Comparison of ENCODE assay signal across 8 cellular contexts in genomic region chr3:146543461-146544012, GRCh38. TPM values are rescaled to one million over a fixed set of nuclear protein-coding genes. Genes with fewer than 3 reads are reported as not detected.
DNase-seq lines count a peak whose midpoint lies in the region; ATAC-seq, FAIRE-seq and TF ChIP-seq lines count a peak whose summit lies in the region.

No MANE protein-coding gene starts in this region.

- peak overlapping the region; percentile 85 for H2AFZ ChIP-seq in endothelial cell of umbilical vein (ENCODE audit: low read depth, low read length)

- H3K9me3 ChIP-seq in SJSA1 (replicated peaks) (no peaks in the 10 kb centered on the region), endothelial cell of umbilical vein (replicated peaks; ENCODE audit: control insufficient read depth, insufficient read depth, low read length) (no peaks in the 10 kb centered on the region), BE2C (no peaks in the 10 kb centered on the region)
- H3K9me3 ChIP-seq in naive thymus-derived CD4-positive, alpha-beta T cell (ENCODE audit: control insufficient read depth in 2 of 3, low read length in 3 of 3) = no peaks in the 10 kb centered on the region

- no peaks in the 10 kb centered on the region for H4K20me1 ChIP-seq in endothelial cell of umbilical vein (replicated peaks; ENCODE audit: control insufficient read depth, extremely low read depth, insufficient read depth, low read length)

- no peak for TF ChIP-seq CTCF in endothelial cell of umbilical vein (IDR thresholded peaks at IDR 0.05; ENCODE audit: extremely low read depth in 1 of 2, insufficient read depth in 1 of 2, low read depth in 1 of 2, low read length in 2 of 2)
- TF ChIP-seq CTCF in GM10266 (IDR thresholded peaks at IDR 0.05; ENCODE audit: control insufficient read depth, insufficient read depth, low read depth, missing control alignments) = no peak
- no peak for TF ChIP-seq CTCF in BE2C (IDR thresholded peaks at IDR 0.05; ENCODE audit: low read depth, low read length)

- H3K36me3 ChIP-seq in SJSA1 (peaks cover 10% of the 10 kb centered on the region; the same call in 1 of the 2 replicates), endothelial cell of umbilical vein (ENCODE audit: control insufficient read depth in 2 of 2, extremely low read depth in 1 of 2, insufficient read depth in 2 of 2, low read length in 2 of 2) (no peaks in the 10 kb centered on the region), BE2C (no peaks in the 10 kb centered on the region)
- H3K36me3 ChIP-seq in naive thymus-derived CD4-positive, alpha-beta T cell (ENCODE audit: control insufficient read depth in 2 of 3, insufficient read depth in 3 of 3, low read length in 3 of 3) = peaks cover 0 to 6% (median 0%) of the 10 kb centered on the region in 3 experiments

- peak overlapping the region; percentile 91 to 98 (median 93) for H3K4me3 Mint-ChIP-seq in naive thymus-derived CD4-positive, alpha-beta T cell

- POLR2A ChIA-PET in endothelial cell of umbilical vein (lab: Charles Lee) = interaction anchor here (0.6 kb wide), 1 partner anchor 93 kb away, joined by 6 read pairs; no protein-coding TSS in a partner anchor
- POLR2A ChIA-PET in naive thymus-derived CD4-positive, alpha-beta T cell (lab: Charles Lee) = no interaction called here

- no peaks in the 10 kb centered on the region for H3K9me1 ChIP-seq in endothelial cell of umbilical vein (replicated peaks; ENCODE audit: control insufficient read depth, extremely low read depth, insufficient read depth, low read length)

- peaks cover 9% of the 10 kb centered on the region for H3K4me1 ChIP-seq in SJSA1 (replicated peaks)
- peaks cover 9% of the 10 kb centered on the region for H3K4me1 ChIP-seq in endothelial cell of umbilical vein (ENCODE audit: control insufficient read depth, extremely low read depth, insufficient read depth, low read length)
- H3K4me1 ChIP-seq in naive thymus-derived CD4-positive, alpha-beta T cell (ENCODE audit: control insufficient read depth in 2 of 2, insufficient read depth in 2 of 2, low read length in 2 of 2) = peaks cover 12 to 28% of the 10 kb centered on the region in 2 donors
- H3K4me1 ChIP-seq in BE2C = no peaks in the 10 kb centered on the region

- no peaks in the 10 kb centered on the region for H3K9me3 Mint-ChIP-seq in naive thymus-derived CD4-positive, alpha-beta T cell

- ATAC-seq in Right ventricle myocardium inferior (peak; percentile 30), HG03064 (IDR thresholded peaks at IDR 0.05; ENCODE audit: low read depth, unreplicated experiment) (peak; percentile 12)
- ATAC-seq in naive thymus-derived CD4-positive, alpha-beta T cell = no peak

- no peaks in the 10 kb centered on the region for H3K27me3 Mint-ChIP-seq in naive thymus-derived CD4-positive, alpha-beta T cell

- peak overlapping the region in 8 of 9 donors; percentile 29 to 97 (median 89) for H3K27ac Mint-ChIP-seq in naive thymus-derived CD4-positive, alpha-beta T cell

- H3K27me3 ChIP-seq in SJSA1 (replicated peaks) (no peaks in the 10 kb centered on the region), endothelial cell of umbilical vein (ENCODE audit: control insufficient read depth in 2 of 2, insufficient read depth in 2 of 2, low read length in 2 of 2) (no peaks in the 10 kb centered on the region), BE2C (peaks cover 5% of the 10 kb centered on the region)
- H3K27me3 ChIP-seq in naive thymus-derived CD4-positive, alpha-beta T cell (ENCODE audit: control insufficient read depth in 2 of 2, insufficient read depth in 2 of 2, low read length in 2 of 2) = no peaks in the 10 kb centered on the region

- TSS peak; percentile 46 for BruUV-seq in endothelial cell of umbilical vein (replicated peaks; lab: Mats Ljungman, UMichigan)

- H3K4me3 ChIP-seq in SJSA1 (peak overlapping the region; percentile 62), endothelial cell of umbilical vein (replicated peaks in 1 of 3; ENCODE audit: insufficient read depth in 1 of 3, low read depth in 1 of 3, low read length in 3 of 3) (peak overlapping the region; percentile 66 to 78 (median 66)), BE2C (ENCODE audit: low read depth, low read length) (no peak overlapping the region)
- H3K4me3 ChIP-seq in naive thymus-derived CD4-positive, alpha-beta T cell (ENCODE audit: low read length) = peak overlapping the region; percentile 82

- H3K9ac ChIP-seq in endothelial cell of umbilical vein (replicated peaks; ENCODE audit: extremely low read depth, insufficient read depth, low read length) = peak overlapping the region; percentile 87

- peaks cover 36 to 71% (median 61%) of the 10 kb centered on the region in 7 donors for H3K4me1 Mint-ChIP-seq in naive thymus-derived CD4-positive, alpha-beta T cell

- TF ChIP-seq POLR2A in endothelial cell of umbilical vein (IDR thresholded peaks at IDR 0.05; ENCODE audit: low read depth, low read length) = no peak

- no peak for FAIRE-seq in endothelial cell of umbilical vein (lab: Jason Lieb, UNC)

- peaks cover 40% of the 10 kb centered on the region for H3K79me2 ChIP-seq in endothelial cell of umbilical vein (ENCODE audit: control insufficient read depth, insufficient read depth, low read length)

- DNase-seq in Right ventricle myocardium inferior (ENCODE audit: missing footprints) (peak; percentile 21), cardiac septum (ENCODE audit: low spot score) (no peak), SJSA1 (ENCODE audit: low read depth in 1 of 2, low spot score in 2 of 2) (peak in 1 of 2 experiments; percentile 29), endothelial cell of umbilical vein (ENCODE audit: low read depth, low spot score) (peak; percentile 50), GM10266 (ENCODE audit: extremely low spot score) (no peak), BE2C (no peak)
- DNase-seq in naive thymus-derived CD4-positive, alpha-beta T cell = peak in 1 of 9 donors; percentile 9

- dilution Hi-C loops in endothelial cell of umbilical vein (cut with MboI; ENCODE audit: extremely low pct_ligation_motif_present, low sequenced_read_pairs) = no loop called here

- CTCF ChIA-PET in endothelial cell of umbilical vein (lab: Charles Lee) = interaction anchor here (0.6 to 2.5 kb wide), 8 partner anchors 11 to 217 kb away, joined by 3 to 11 read pairs (median 3); no protein-coding TSS in a partner anchor
- CTCF ChIA-PET in naive thymus-derived CD4-positive, alpha-beta T cell (lab: Charles Lee) = no interaction called here

- peak overlapping the region; percentile 97 for H3K4me2 ChIP-seq in endothelial cell of umbilical vein (ENCODE audit: insufficient read depth, low read length)

- intact Hi-C loops in Right ventricle myocardium inferior (cut with DNase I) = loop anchor here (5.0 to 10.0 kb wide), 2 partner anchors 36 to 169 kb away; no protein-coding TSS in a partner anchor
- intact Hi-C loops in cardiac septum (cut with DNase I) = loop anchor here (1.0 to 10.0 kb wide), 2 partner anchors 37 to 209 kb away; no protein-coding TSS in a partner anchor
- intact Hi-C loops in endothelial cell of umbilical vein (cut with micrococcal nuclease) = loop anchor here (1.0 to 5.0 kb wide), 7 partner anchors 33 to 293 kb away; partner anchors contain the start of genes PLSCR2 and PLSCR4
- intact Hi-C loops in naive thymus-derived CD4-positive, alpha-beta T cell (cut with micrococcal nuclease) = loop anchor here (1.0 to 5.0 kb wide), 6 partner anchors 8 to 75 kb away; partner anchors contain the start of gene PLSCR2 (in 2 of the 2)

- peaks cover 0 to 32% (median 0%) of the 10 kb centered on the region in 5 donors for H3K36me3 Mint-ChIP-seq in naive thymus-derived CD4-positive, alpha-beta T cell

- H3K27ac ChIP-seq in SJSA1 (no peak overlapping the region), endothelial cell of umbilical vein (ENCODE audit: insufficient read depth, low read depth, low read length) (peak overlapping the region; percentile 78)
- H3K27ac ChIP-seq in naive thymus-derived CD4-positive, alpha-beta T cell (ENCODE audit: low read depth, low read length) = no peak overlapping the region

TF ChIP-seq in endothelial cell of umbilical vein, 7 proteins besides CTCF, POLR2A, EP300 and RAD21:
- no peak for TF ChIP-seq GATA2 (IDR thresholded peaks at IDR 0.05; ENCODE audit: insufficient read depth, insufficient read length, low read depth, low read length)
- no peak for TF ChIP-seq JUN (IDR thresholded peaks at IDR 0.05; ENCODE audit: borderline replicate concordance, insufficient read depth, insufficient read length, low read depth)
- TF ChIP-seq POLR2AphosphoS5 (IDR thresholded peaks at IDR 0.05; ENCODE audit: insufficient read depth, low read depth, low read length) = no peak
- no peak for TF ChIP-seq EZH2 (IDR thresholded peaks at IDR 0.05; ENCODE audit: borderline replicate concordance, low read depth, low read length, severe bottlenecking)
- no peak for TF ChIP-seq FOS (IDR thresholded peaks at IDR 0.05; ENCODE audit: borderline replicate concordance, insufficient read depth, low read length)

RNA-seq across cellular contexts. Expression of gene PLSCR1, which starts 0.9 kb away (rescaled TPM):
- 29.9 TPM for total RNA-seq in Right ventricle myocardium inferior
- total RNA-seq in cardiac septum = 43.5 TPM
- 64.4 and 90.4 TPM in 2 replicates for total RNA-seq in SJSA1 (2014; rRNA removed; shearing (Covaris generic))
- 65.6 and 78.7 TPM in 2 replicates for total RNA-seq in endothelial cell of umbilical vein
- 53.2 and 55.5 TPM in 2 replicates for polyA plus RNA-seq in endothelial cell of umbilical vein
- polyA plus RNA-seq in endothelial cell of umbilical vein (2011; cell fraction: cytosol; rRNA removed) = 63.2 and 63.4 TPM in 2 replicates
- polyA plus RNA-seq in endothelial cell of umbilical vein (2011; cell fraction: nucleus; rRNA removed) = 62.3 and 69.2 TPM in 2 replicates
- polyA plus RNA-seq in endothelial cell of umbilical vein (2012) = 42.6 and 42.7 TPM in 2 replicates
- 50.7 and 51.6 TPM in 2 replicates for polyA minus RNA-seq in endothelial cell of umbilical vein
- 21.2 TPM for polyA minus RNA-seq in endothelial cell of umbilical vein (2011; cell fraction: cytosol; rRNA and poly(A)+ RNA removed)
- 145 and 179 TPM in 2 replicates for polyA minus RNA-seq in endothelial cell of umbilical vein (2011; cell fraction: nucleus; rRNA and poly(A)+ RNA removed)
- total RNA-seq in naive thymus-derived CD4-positive, alpha-beta T cell = 100 to 1,000 TPM in 1 of 5 experiments, 10 to 100 TPM in 4; 14.6 to 174 (median 16.1) TPM
- polyA plus RNA-seq in naive thymus-derived CD4-positive, alpha-beta T cell = 10 to 100 TPM; 17.7 to 20.5 TPM
- 0.71 TPM for polyA plus RNA-seq in BE2C (2012; ENCODE audit: insufficient read depth, insufficient read length, low read depth)

Comparison
In these comparisons a context has a peak if more than half of its experiments do, and no peak if none do; other contexts are left out.
1. DNase-seq: peak in Right ventricle myocardium inferior (single experiment) and endothelial cell of umbilical vein (single experiment); none in cardiac septum (single experiment), GM10266 (single experiment) and BE2C (single experiment).